ENCODE assay signal across 8 cellular contexts in the genomic region with DNA sequence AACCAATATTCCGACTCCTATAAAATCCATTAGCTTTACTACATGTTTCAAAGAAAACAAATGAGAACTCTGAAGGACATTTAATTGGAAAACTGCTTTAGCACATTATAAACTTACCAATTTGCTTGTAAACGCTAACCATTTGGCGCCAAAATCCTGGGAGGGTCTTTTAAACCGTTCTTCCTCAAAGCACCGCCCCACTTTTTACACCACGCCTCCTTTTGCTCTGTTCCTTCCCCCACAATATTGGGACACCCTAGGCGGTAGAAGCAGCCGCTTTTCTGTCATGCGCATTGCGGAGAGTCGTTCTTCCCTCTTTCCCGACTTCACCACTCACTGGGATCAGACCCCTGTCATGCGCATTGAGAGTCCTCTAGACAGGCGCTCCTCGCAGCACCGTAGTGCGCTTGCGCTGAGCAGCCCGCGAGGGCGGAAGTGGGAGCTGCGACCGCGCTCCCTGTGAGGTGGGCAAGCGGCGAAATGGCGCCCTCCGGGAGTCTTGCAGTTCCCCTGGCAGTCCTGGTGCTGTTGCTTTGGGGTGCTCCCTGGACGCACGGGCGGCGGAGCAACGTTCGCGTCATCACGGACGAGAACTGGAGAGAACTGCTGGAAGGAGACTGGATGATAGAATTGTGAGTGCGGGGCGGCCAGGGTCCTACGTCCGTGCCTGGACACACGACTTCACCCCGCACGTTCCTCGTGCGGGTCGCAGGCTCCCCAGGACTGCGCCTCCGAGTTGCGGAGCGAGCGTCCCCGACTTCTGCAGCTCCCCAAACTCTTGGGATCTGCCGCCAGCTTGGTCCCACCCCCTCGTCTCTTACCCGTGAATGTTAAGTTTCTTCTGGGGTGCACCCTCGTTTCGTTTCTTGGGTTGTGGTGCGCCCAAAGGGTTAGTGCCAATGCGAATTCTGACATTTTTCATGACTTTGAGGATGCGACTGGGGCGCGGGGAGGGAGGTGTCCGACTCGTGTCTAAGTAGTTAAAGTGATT.
A peak's percentile ranks its signal among the peaks of the same experiment; 100 is the strongest.
DNase-seq lines count a peak whose midpoint lies in the region; ATAC-seq and TF ChIP-seq lines count a peak whose summit lies in the region.

A gene with protein sequence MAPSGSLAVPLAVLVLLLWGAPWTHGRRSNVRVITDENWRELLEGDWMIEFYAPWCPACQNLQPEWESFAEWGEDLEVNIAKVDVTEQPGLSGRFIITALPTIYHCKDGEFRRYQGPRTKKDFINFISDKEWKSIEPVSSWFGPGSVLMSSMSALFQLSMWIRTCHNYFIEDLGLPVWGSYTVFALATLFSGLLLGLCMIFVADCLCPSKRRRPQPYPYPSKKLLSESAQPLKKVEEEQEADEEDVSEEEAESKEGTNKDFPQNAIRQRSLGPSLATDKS (plus strand): TSS at position 435 of the 991 bp plus-strand sequence. CDS start 46 bp downstream, at position 481.

- H3K4me3 ChIP-seq in astrocyte of the spinal cord (ENCODE audit: low read depth, low read length) = peak within 1 kb of the TSS; percentile 81

- peak; percentile 99 to 100 for DNase-seq in NCI-H2081 (lab: John Stamatoyannopoulos, UW)
- peak; percentile 96 for DNase-seq in T1000 (lab: John Stamatoyannopoulos, UW)
- peak; percentile 98 for DNase-seq in astrocyte of the spinal cord (ENCODE audit: low read depth, low spot score)
- DNase-seq in hippocampal formation (lab: John Stamatoyannopoulos, UW) = peak; percentile 97
- peak; percentile 96 for DNase-seq in retina

- H3K27ac ChIP-seq in 22Rv1 = peak within 1 kb of the TSS; percentile 65

- ATAC-seq in GM18517 (IDR thresholded peaks at IDR 0.05; ENCODE audit: unreplicated experiment) (peak; percentile 74), HG03039 (IDR thresholded peaks at IDR 0.05; ENCODE audit: unreplicated experiment) (peak; percentile 86)

- in situ Hi-C loops in astrocyte of the spinal cord (cut with HindIII; ENCODE audit: low sequenced_read_pairs) = no loop called here

- TF ChIP-seq CTCF in 22Rv1 (IDR thresholded peaks at IDR 0.05) (peak; percentile 16; the same call in 1 of the 2 replicates), astrocyte of the spinal cord (IDR thresholded peaks at IDR 0.05; ENCODE audit: low read depth, low read length) (no peak)

Comparison
In these comparisons a context has a peak if more than half of its experiments do, and no peak if none do; other contexts are left out.
1. Peak in every context shown above with its lines: DNase-seq, ATAC-seq, H3K4me3 ChIP-seq and H3K27ac ChIP-seq.